11 cellular contexts compared by ENCODE assay signal in the genomic region with DNA sequence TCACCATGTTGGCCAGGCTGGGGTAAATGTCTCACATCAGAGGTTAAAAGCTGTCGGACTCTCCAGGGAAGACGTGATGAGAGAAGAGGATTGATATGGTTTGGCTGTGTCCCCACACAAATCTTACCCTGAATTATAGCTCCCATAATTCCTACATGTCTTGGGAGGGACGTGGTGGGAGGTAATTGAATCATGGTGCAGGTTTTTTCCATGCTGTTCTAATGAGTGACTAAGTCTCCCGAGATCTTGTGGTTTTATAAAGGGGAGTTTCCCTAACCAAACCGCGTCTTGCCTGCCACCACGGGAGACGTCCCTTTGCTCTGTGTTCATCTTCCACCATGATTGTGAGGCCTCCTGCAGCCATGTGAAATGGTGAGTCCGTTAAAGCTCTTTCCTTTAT.
DNase-seq lines count a peak whose midpoint lies in the region; ATAC-seq and TF ChIP-seq lines count a peak whose summit lies in the region.
"Had no signal": no experiment of that assay in that cellular context is flagged by ENCODE, and none has a peak within 500 bp of the region (broad histone marks: within the 10 kb centered on the region; RNA-seq: fewer than 3 reads in every experiment).

No MANE protein-coding gene starts in this region.

- no peak overlapping the region for H3K4me3 ChIP-seq in AG10803 (ENCODE audit: low read length)
- H3K4me3 ChIP-seq in endodermal cell (ENCODE audit: low read length), result no peak overlapping the region

- CTCF ChIA-PET in T-cell (lab: Charles Lee), result no interaction called here

- H3K9me3 ChIP-seq in endodermal cell (ENCODE audit: control insufficient read depth, low read length), result no peaks in the 10 kb centered on the region

- H3K4me1 ChIP-seq in endodermal cell (ENCODE audit: control insufficient read depth, insufficient read depth, low read length), result no peaks in the 10 kb centered on the region

- H3K27me3 ChIP-seq in endodermal cell (ENCODE audit: control insufficient read depth, insufficient read depth, low read length, poor library complexity, severe bottlenecking), result no peaks in the 10 kb centered on the region

- TF ChIP-seq CTCF in AG10803 (conservative IDR thresholded peaks at IDR 0.05; ENCODE audit: low read length) (no peak), endodermal cell (conservative IDR thresholded peaks at IDR 0.05) (no peak)

- peak overlapping the region; percentile 47 for H3K27ac ChIP-seq in endodermal cell (ENCODE audit: low read depth, low read length)

- ATAC-seq in GM19351 (IDR thresholded peaks at IDR 0.05; ENCODE audit: unreplicated experiment) (peak; percentile 74), T-cell (replicated peaks in 1 of 4) (peak in 3 of 4 experiments; percentile 26 to 45 (median 34)), GM19324 (IDR thresholded peaks at IDR 0.05; ENCODE audit: low FRiP score, unreplicated experiment) (no peak), HG02870 (IDR thresholded peaks at IDR 0.05; ENCODE audit: unreplicated experiment) (no peak), HG02642 (IDR thresholded peaks at IDR 0.05; ENCODE audit: poor library complexity, unreplicated experiment) (no peak)

- POLR2A ChIA-PET in T-cell (lab: Charles Lee), result no interaction called here

- H3K36me3 Mint-ChIP-seq in T-cell (no peaks in the 10 kb centered on the region), endodermal cell (ENCODE audit: low read depth) (no peaks in the 10 kb centered on the region)

- H3K27me3 Mint-ChIP-seq in T-cell, result no peaks in the 10 kb centered on the region
- H3K27me3 Mint-ChIP-seq in endodermal cell (ENCODE audit: insufficient read depth), result peaks cover 5% of the 10 kb centered on the region

- H3K27ac Mint-ChIP-seq in T-cell (peak overlapping the region in 1 of 2 donors; percentile 41), endodermal cell (peak overlapping the region; percentile 20)
- H3K27ac Mint-ChIP-seq: progenitor cell of endocrine pancreas had no signal

- H3K9ac ChIP-seq in endodermal cell (ENCODE audit: extremely low read depth, low read length, poor library complexity, severe bottlenecking), result no peak overlapping the region

- WGBS in endodermal cell (ENCODE audit: insufficient coverage in 1 of 2, insufficient read length in 1 of 2), 2 experiments, result 76 to 83% methylated on average over 8 of the region's 9 CpGs

- H3K4me1 Mint-ChIP-seq in T-cell (peaks cover 13 to 23% (median 21%) of the 10 kb centered on the region in 3 donors), endodermal cell (peaks cover 5% of the 10 kb centered on the region)

- H3K9me3 Mint-ChIP-seq in T-cell (no peaks in the 10 kb centered on the region), endodermal cell (peaks cover 4% of the 10 kb centered on the region)

- no peaks in the 10 kb centered on the region for H3K36me3 ChIP-seq in endodermal cell (ENCODE audit: control insufficient read depth, insufficient read depth, low read length)

- DNase-seq in AG10803 (ENCODE audit: low read depth) (peak; percentile 32), T-cell (no peak), endodermal cell (no peak), HuH-7.5 (ENCODE audit: low spot score) (no peak)
- DNase-seq: COR-L47, NCI-H226 had no signal

- H3K4me3 Mint-ChIP-seq in T-cell, result no peak overlapping the region
- H3K4me3 Mint-ChIP-seq in endodermal cell, result no peak overlapping the region

Comparison
In these comparisons a context has a peak if more than half of its experiments do, and no peak if none do; other contexts are left out.
1. ATAC-seq: peak in GM19351 (single experiment) and T-cell (3 of 4); none in GM19324 (single experiment), HG02870 (single experiment) and HG02642 (single experiment).